In genomic region chr11:16738198-16738948, GRCh38 we compare ENCODE assay signal across 8 cellular contexts. TPM values are rescaled to one million over a fixed set of nuclear protein-coding genes. Genes with fewer than 3 reads are reported as not detected.
DNase-seq lines count a peak whose midpoint lies in the region; ATAC-seq, FAIRE-seq and TF ChIP-seq lines count a peak whose summit lies in the region.

Gene C11orf58 (plus strand): TSS chr11:16738647. CDS start chr11:16738779, 132 bp downstream.

- H3K4me3 ChIP-seq in esophagus muscularis mucosa = peak within 1 kb of the TSS; percentile 64 to 84 (median 79)
- H3K4me3 ChIP-seq in muscle layer of duodenum (ENCODE audit: low read depth in 1 of 2, low read length in 2 of 2) = peak within 1 kb of the TSS; percentile 90 to 97

- peaks cover 32% of the 10 kb centered on the region for H3K36me3 ChIP-seq in KOPT-K1 (ENCODE audit: insufficient read depth, low read length)
- H3K36me3 ChIP-seq in esophagus muscularis mucosa = peaks cover 0 to 3% (median 0%) of the 10 kb centered on the region in 4 donors
- peaks cover 0 to 5% of the 10 kb centered on the region in 2 donors for H3K36me3 ChIP-seq in muscle layer of duodenum (ENCODE audit: control insufficient read depth in 1 of 2, insufficient read depth in 2 of 2, low read length in 2 of 2)

- TF ChIP-seq EP300 in esophagus muscularis mucosa (IDR thresholded peaks at IDR 0.05) = no peak

- H3K4me1 ChIP-seq in esophagus muscularis mucosa (peaks cover 38 to 47% (median 44%) of the 10 kb centered on the region in 4 donors), muscle layer of duodenum (ENCODE audit: control insufficient read depth in 1 of 2, insufficient read depth in 2 of 2, low read length in 2 of 2) (peaks cover 0 to 35% of the 10 kb centered on the region in 2 donors)

- H3K27ac ChIP-seq in KOPT-K1 (ENCODE audit: low read depth, low read length, poor library complexity, severe bottlenecking) = peak within 1 kb of the TSS; percentile 90
- H3K27ac ChIP-seq in esophagus muscularis mucosa (replicated peaks in 1 of 4) = peak within 1 kb of the TSS; percentile 90 to 96 (median 92)
- peak within 1 kb of the TSS; percentile 98 for H3K27ac ChIP-seq in muscle layer of duodenum (ENCODE audit: low read length)

- 0% methylated on average over 28 of the region's 46 CpGs for WGBS in esophagus muscularis mucosa

- H3K36me3 Mint-ChIP-seq in activated T-cell treated with anti-CD3 and anti-CD28 coated beads, Interleukin-2, amount 50 U/mL, for 72 hours (ENCODE audit: insufficient read depth in 2 of 2) = peaks cover 1 to 11% of the 10 kb centered on the region in 2 donors

- H3K4me1 Mint-ChIP-seq in activated T-cell treated with anti-CD3 and anti-CD28 coated beads, Interleukin-2, amount 50 U/mL, for 72 hours (ENCODE audit: low read depth) = peaks cover 11% of the 10 kb centered on the region

- no peaks in the 10 kb centered on the region for H3K27me3 ChIP-seq in esophagus muscularis mucosa
- no peaks in the 10 kb centered on the region for H3K27me3 ChIP-seq in muscle layer of duodenum (ENCODE audit: low read depth, low read length)

- ATAC-seq in GM21786 (IDR thresholded peaks at IDR 0.05; ENCODE audit: unreplicated experiment) = peak; percentile 97
- peak; percentile 97 to 98 for ATAC-seq in activated T-cell treated with anti-CD3 and anti-CD28 coated beads, Interleukin-2, amount 50 U/mL, for 72 hours (replicated peaks in 1 of 2)

- no peaks in the 10 kb centered on the region for H3K27me3 Mint-ChIP-seq in activated T-cell treated with anti-CD3 and anti-CD28 coated beads, Interleukin-2, amount 50 U/mL, for 72 hours (ENCODE audit: low read depth)

- H3K9me3 ChIP-seq in KOPT-K1 (ENCODE audit: insufficient read depth, low read length, poor library complexity, severe bottlenecking) = no peaks in the 10 kb centered on the region
- H3K9me3 ChIP-seq in esophagus muscularis mucosa = no peaks in the 10 kb centered on the region
- H3K9me3 ChIP-seq in muscle layer of duodenum (ENCODE audit: control insufficient read depth in 1 of 2, low read length in 2 of 2) = no peaks in the 10 kb centered on the region

- H3K9me3 Mint-ChIP-seq in activated T-cell treated with anti-CD3 and anti-CD28 coated beads, Interleukin-2, amount 50 U/mL, for 72 hours = no peaks in the 10 kb centered on the region

- TF ChIP-seq CTCF in esophagus muscularis mucosa (IDR thresholded peaks at IDR 0.05) = no peak

- no peak within 1 kb of the TSS for H3K4me3 Mint-ChIP-seq in activated T-cell treated with anti-CD3 and anti-CD28 coated beads, Interleukin-2, amount 50 U/mL, for 72 hours

- H3K27ac Mint-ChIP-seq in activated T-cell treated with anti-CD3 and anti-CD28 coated beads, Interleukin-2, amount 50 U/mL, for 72 hours = peak within 1 kb of the TSS; percentile 83

- TF ChIP-seq POLR2A in esophagus muscularis mucosa (IDR thresholded peaks at IDR 0.05; ENCODE audit: low read depth) = peak; percentile 93

- peak; percentile 83 for FAIRE-seq in RCC 7860 (lab: Jason Lieb, UNC)

- intact Hi-C loops in esophagus muscularis mucosa (cut with DNase I) = loop anchor here (2.0 kb wide), 1 partner anchor 338 kb away; the partner anchor contains the start of gene RPS13

- peak; percentile 94 for DNase-seq in DMS79 (lab: John Stamatoyannopoulos, UW)
- DNase-seq in RCC 7860 (ENCODE audit: low spot score) = peak; percentile 89
- peak; percentile 94 to 95 for DNase-seq in activated T-cell treated with anti-CD3 and anti-CD28 coated beads, Interleukin-2, amount 50 U/mL, for 72 hours
- DNase-seq in esophagus muscularis mucosa (ENCODE audit: extremely low spot score) = peak; percentile 98
- peak; percentile 90 to 91 for DNase-seq in stimulated activated CD8-positive, alpha-beta memory T cell treated with anti-CD3 and anti-CD28 coated beads, Interleukin-7, amount 100 ng/mL, for 4 hours (ENCODE audit: low read depth in 2 of 2)

RNA-seq across cellular contexts. Expression of gene C11orf58, which starts in this region (rescaled TPM):
- 100 to 1,000 TPM; 143 TPM for total RNA-seq in activated T-cell treated with anti-CD3 and anti-CD28 coated beads, Interleukin-2, amount 50 U/mL, for 72 hours
- total RNA-seq in esophagus muscularis mucosa = 100 to 1,000 TPM; 144 to 202 (median 175) TPM

Comparison
In these comparisons a context has a peak if more than half of its experiments do, and no peak if none do; other contexts are left out.
1. Peak in every context shown above with its lines: DNase-seq, ATAC-seq, H3K4me3 ChIP-seq and H3K27ac ChIP-seq.